21 cellular contexts compared by ENCODE assay signal in genomic region chr2:239467281-239467955, GRCh38.
DNase-seq lines count a peak whose midpoint lies in the region; ATAC-seq, FAIRE-seq and TF ChIP-seq lines count a peak whose summit lies in the region.
"Had no signal": no experiment of that assay in that cellular context is flagged by ENCODE, and none has a peak within 500 bp of the region (broad histone marks: within the 10 kb centered on the region; RNA-seq: fewer than 3 reads in every experiment).

No MANE protein-coding gene starts in this region.

- H3K23me2 ChIP-seq in H1 (ENCODE audit: low read depth, low read length): peaks cover 7% of the 10 kb centered on the region; the same call in 1 of the 2 replicates

- no peaks in the 10 kb centered on the region for H3K27me3 ChIP-seq in H1 (replicated peaks in 1 of 4; ENCODE audit: control insufficient read depth in 3 of 4, extremely low read depth in 1 of 4, insufficient read depth in 3 of 4, low read length in 3 of 4)
- no peaks in the 10 kb centered on the region for H3K27me3 ChIP-seq in osteoblast (ENCODE audit: insufficient read depth, low read length)
- no peaks in the 10 kb centered on the region for H3K27me3 ChIP-seq in neural progenitor cell

- no peak overlapping the region for H3K14ac ChIP-seq in H1 (ENCODE audit: insufficient read length)

- H2BK15ac ChIP-seq in H1 (ENCODE audit: low read length): no peak overlapping the region

- H3K4ac ChIP-seq in H1 (replicated peaks; ENCODE audit: insufficient read length, low read depth, low read length): no peak overlapping the region

- H4K8ac ChIP-seq in H1 (ENCODE audit: extremely low read depth, insufficient read depth, low read length): peak overlapping the region; percentile 75; the same call in 1 of the 2 replicates

- H3K27me3 Mint-ChIP-seq in CD14-positive monocyte (ENCODE audit: low read depth in 3 of 3) (peaks cover 3 to 5% (median 4%) of the 10 kb centered on the region in 3 donors), neural progenitor cell (ENCODE audit: insufficient read depth, low read depth) (peaks cover 5% of the 10 kb centered on the region)

- no peak overlapping the region for H4K91ac ChIP-seq in H1 (replicated peaks; ENCODE audit: insufficient read length, low read length)

- no peak overlapping the region for H2BK20ac ChIP-seq in H1 (ENCODE audit: low read length)

- H3K27ac Mint-ChIP-seq in CD14-positive monocyte (no peak overlapping the region), neural progenitor cell (no peak overlapping the region)

- H3K4me1 ChIP-seq in HEK293 (ENCODE audit: control insufficient read depth, insufficient read depth, low read length): no peaks in the 10 kb centered on the region
- no peaks in the 10 kb centered on the region for H3K4me1 ChIP-seq in H1 (replicated peaks in 1 of 4; ENCODE audit: control insufficient read depth in 3 of 4, insufficient read depth in 4 of 4, low read length in 3 of 4)
- H3K4me1 ChIP-seq in osteoblast (ENCODE audit: insufficient read depth, low read length): no peaks in the 10 kb centered on the region
- H3K4me1 ChIP-seq in neural progenitor cell: peaks cover 10% of the 10 kb centered on the region
- H3K4me1 ChIP-seq: SJSA1 had no signal

- intact Hi-C loops in CD14-positive monocyte (cut with micrococcal nuclease): loop anchor here (5.0 to 10.0 kb wide), 3 partner anchors 35 to 213 kb away; partner anchors contain the start of gene HDAC4 (in 1 of the 2)

- peaks cover 0 to 1% of the 10 kb centered on the region in 2 experiments for H4K20me1 ChIP-seq in H1 (replicated peaks in 1 of 2; ENCODE audit: control insufficient read depth in 1 of 2, insufficient read depth in 2 of 2, low read length in 2 of 2)
- no peaks in the 10 kb centered on the region for H4K20me1 ChIP-seq in osteoblast (ENCODE audit: insufficient read depth, low read length)
- H4K20me1 ChIP-seq in neural progenitor cell (ENCODE audit: low read depth): no peaks in the 10 kb centered on the region

- no peak overlapping the region for H2BK5ac ChIP-seq in H1 (ENCODE audit: low read depth, low read length)

- H3K4me2 ChIP-seq in H1 (ENCODE audit: insufficient read depth in 1 of 2, low read depth in 2 of 2, low read length in 2 of 2) (no peak overlapping the region), osteoblast (ENCODE audit: insufficient read depth, low read length) (no peak overlapping the region), neural progenitor cell (no peak overlapping the region)

- TF ChIP-seq RAD21 in H1 (IDR thresholded peaks at IDR 0.05 in 1 of 2, conservative IDR thresholded peaks at IDR 0.05 in 1 of 2; ENCODE audit: low read depth in 2 of 2, low read length in 2 of 2): no peak

- CTCF ChIA-PET in HEK293 (lab: Yijun Ruan, JAX): no interaction called here
- CTCF ChIA-PET in H1 (lab: Charles Lee; ENCODE audit: partially characterized antibody): no interaction called here

- H3K27ac ChIP-seq in HEK293 (ENCODE audit: extremely low read depth, low read depth, low read length) (no peak overlapping the region), H1 (ENCODE audit: low read depth, low read length) (no peak overlapping the region), osteoblast (ENCODE audit: low read depth, low read length) (no peak overlapping the region), neural progenitor cell (no peak overlapping the region)
- H3K27ac ChIP-seq: C4-2B, SJSA1 had no signal

- POLR2A ChIA-PET in HEK293 (lab: Yijun Ruan, JAX) (no interaction called here), H1 (lab: Charles Lee; ENCODE audit: partially characterized antibody) (no interaction called here)

- H3K79me2 ChIP-seq in H1 (ENCODE audit: control insufficient read depth in 1 of 2, insufficient read depth in 2 of 2, low read length in 2 of 2) (no peaks in the 10 kb centered on the region), osteoblast (ENCODE audit: insufficient read depth, low read length) (no peaks in the 10 kb centered on the region), neural progenitor cell (ENCODE audit: low read depth) (no peaks in the 10 kb centered on the region)

- H3K4me3 Mint-ChIP-seq in CD14-positive monocyte: no peak overlapping the region
- no peak overlapping the region for H3K4me3 Mint-ChIP-seq in neural progenitor cell

- H3K9me3 ChIP-seq in HEK293 (ENCODE audit: control insufficient read depth, insufficient read depth, low read depth, low read length) (no peaks in the 10 kb centered on the region), H1 (ENCODE audit: insufficient read depth in 2 of 2, low read depth in 1 of 2, low read length in 1 of 2) (peaks cover 19 to 26% of the 10 kb centered on the region in 2 experiments; a peak in 2 of 4 replicates), osteoblast (ENCODE audit: low read depth, low read length) (no peaks in the 10 kb centered on the region), neural progenitor cell (ENCODE audit: low read depth) (no peaks in the 10 kb centered on the region)
- H3K9me3 ChIP-seq: SJSA1 had no signal

- H3K23ac ChIP-seq in H1 (ENCODE audit: insufficient read length): no peak overlapping the region

- no peak overlapping the region; the same call in 1 of the 2 replicates for H2AK5ac ChIP-seq in H1 (ENCODE audit: low read depth, low read length)

- WGBS in H1 (ENCODE audit: extremely low coverage in 1 of 2, insufficient coverage in 1 of 2, insufficient read length in 1 of 2, insufficient replicate concordance in 2 of 2, low coverage in 1 of 2, low lambda C conversion rate in 2 of 2, missing lambda C conversion rate in 1 of 2), 2 experiments: 88% methylated on average over 7 of the region's 7 CpGs; no CpG with 5 or more reads in 1 of the 2 experiments

- H3K56ac ChIP-seq in H1 (replicated peaks; ENCODE audit: insufficient read length, low read depth, low read length): no peak overlapping the region

- H2BK120ac ChIP-seq in H1 (replicated peaks; ENCODE audit: low read depth, low read length): no peak overlapping the region

- H3K79me1 ChIP-seq in H1 (ENCODE audit: low read depth, low read length): no peaks in the 10 kb centered on the region

- no peak for FAIRE-seq in H1 (lab: Jason Lieb, UNC)
- FAIRE-seq: GM12892 had no signal

- peaks cover 41% of the 10 kb centered on the region for H3K4me1 Mint-ChIP-seq in CD14-positive monocyte
- no peaks in the 10 kb centered on the region for H3K4me1 Mint-ChIP-seq in neural progenitor cell

- H4K5ac ChIP-seq in H1 (ENCODE audit: insufficient read length, low read depth, low read length): no peak overlapping the region

- DNase-seq in CD14-positive monocyte (ENCODE audit: low spot score): peak; percentile 27
- no peak for DNase-seq in H1 (ENCODE audit: low read depth in 1 of 2, low spot score in 2 of 2)
- DNase-seq in osteoblast (ENCODE audit: insufficient read length, low spot score, missing footprints): peak; percentile 69
- DNase-seq in epidermal melanocyte (ENCODE audit: insufficient read length, low spot score): no peak
- DNase-seq in neural progenitor cell (ENCODE audit: low spot score): no peak
- DNase-seq: COR-L47, KBM-7, MV-4-11, NCI-H1417, NCI-H1930, NCI-H2171, NCI-H446, NCI-H69, OCI-M1, RPMI8226 had no signal

- H3K4me3 ChIP-seq in HEK293 (ENCODE audit: low read depth, low read length) (no peak overlapping the region), H1 (ENCODE audit: extremely low read depth in 1 of 4, insufficient read depth in 2 of 4, low read depth in 3 of 4, low read length in 4 of 4) (no peak overlapping the region), osteoblast (ENCODE audit: insufficient read depth, low read length) (no peak overlapping the region), neural progenitor cell (no peak overlapping the region)
- H3K4me3 ChIP-seq: SJSA1 had no signal

- H2AFZ ChIP-seq in H1 (ENCODE audit: low read length) (no peak overlapping the region), osteoblast (ENCODE audit: low read length) (no peak overlapping the region), neural progenitor cell (replicated peaks) (no peak overlapping the region)

- peaks cover 0 to 2% of the 10 kb centered on the region in 2 donors for H3K36me3 Mint-ChIP-seq in CD14-positive monocyte
- peaks cover 2% of the 10 kb centered on the region for H3K36me3 Mint-ChIP-seq in neural progenitor cell

- no peak for TF ChIP-seq POLR2A in H1 (IDR thresholded peaks at IDR 0.05; ENCODE audit: control extremely low read depth in 1 of 2, low read depth in 2 of 2, low read length in 2 of 2)

- peaks cover 0 to 3% (median 0%) of the 10 kb centered on the region in 7 donors for H3K9me3 Mint-ChIP-seq in CD14-positive monocyte
- H3K9me3 Mint-ChIP-seq in neural progenitor cell: peaks cover 7% of the 10 kb centered on the region

- TF ChIP-seq CTCF in CD14-positive monocyte (IDR thresholded peaks at IDR 0.05) (no peak), HEK293 (tag by site-specific recombination; IDR thresholded peaks at IDR 0.05) (no peak), H1 (IDR thresholded peaks at IDR 0.05; ENCODE audit: control extremely low read depth in 1 of 3, insufficient read depth in 1 of 3, low read depth in 1 of 3, low read length in 3 of 3) (no peak), osteoblast (IDR thresholded peaks at IDR 0.05; ENCODE audit: extremely low read depth, low read depth, low read length) (no peak), neural progenitor cell (IDR thresholded peaks at IDR 0.05) (no peak)

- H3K36me3 ChIP-seq in HEK293 (ENCODE audit: control insufficient read depth in 2 of 2, insufficient read depth in 1 of 2, low read length in 2 of 2) (no peaks in the 10 kb centered on the region), H1 (ENCODE audit: control insufficient read depth in 2 of 4, insufficient read depth in 4 of 4, low read length in 3 of 4) (no peaks in the 10 kb centered on the region), osteoblast (ENCODE audit: insufficient read depth, low read length) (no peaks in the 10 kb centered on the region), neural progenitor cell (no peaks in the 10 kb centered on the region)
- H3K36me3 ChIP-seq: SJSA1 had no signal

- ATAC-seq in HG03280 (IDR thresholded peaks at IDR 0.05; ENCODE audit: unreplicated experiment) (no peak), HG02870 (IDR thresholded peaks at IDR 0.05; ENCODE audit: unreplicated experiment) (no peak)

- H3F3A ChIP-seq in neural progenitor cell (ENCODE audit: low read depth): no peaks in the 10 kb centered on the region

- H3K9ac ChIP-seq in H1 (replicated peaks in 1 of 4; ENCODE audit: extremely low read depth in 1 of 4, low read depth in 3 of 4, low read length in 3 of 4): no peak overlapping the region
- H3K9ac ChIP-seq in neural progenitor cell: no peak overlapping the region

- no peak overlapping the region for H3K18ac ChIP-seq in H1 (ENCODE audit: extremely low read depth, low read length)

- TF ChIP-seq EP300 in H1 (IDR thresholded peaks at IDR 0.05; ENCODE audit: borderline replicate concordance in 1 of 2, low read depth in 2 of 2, low read length in 2 of 2): no peak

- H2BK12ac ChIP-seq in H1 (ENCODE audit: low read depth, low read length): no peak overlapping the region

TF ChIP-seq in HEK293, 187 proteins besides CTCF, POLR2A, EP300 and RAD21 (continues in another document):
- TF ChIP-seq ZNF23 (tag by site-specific recombination; IDR thresholded peaks at IDR 0.05; ENCODE audit: borderline replicate concordance): no peak
- TF ChIP-seq ZNF335 (tag by site-specific recombination; conservative IDR thresholded peaks at IDR 0.05): no peak

TF ChIP-seq in H1, 55 proteins besides CTCF, POLR2A, EP300 and RAD21 (continues in another document):
- TF ChIP-seq BRCA1 (IDR thresholded peaks at IDR 0.05; ENCODE audit: low read depth, low read length) (no peak), BCL11A (IDR thresholded peaks at IDR 0.05; ENCODE audit: low read depth in 2 of 2, low read length in 2 of 2) (no peak)

Comparison
In these comparisons a context has a peak if more than half of its experiments do, and no peak if none do; other contexts are left out.
1. DNase-seq: peak in CD14-positive monocyte (single experiment) and osteoblast (single experiment); none in H1 (0 of 2), epidermal melanocyte (single experiment) and neural progenitor cell (single experiment).